In genomic region chr5:34609951-34610431, GRCh38 we compare ENCODE assay signal across 14 cellular contexts. TPM values are rescaled to one million over a fixed set of nuclear protein-coding genes. Genes with fewer than 3 reads are reported as not detected.
DNase-seq lines count a peak whose midpoint lies in the region; ATAC-seq and TF ChIP-seq lines count a peak whose summit lies in the region.
"Had no signal": no experiment of that assay in that cellular context is flagged by ENCODE, and none has a peak within 500 bp of the region (broad histone marks: within the 10 kb centered on the region; RNA-seq: fewer than 3 reads in every experiment).

No MANE protein-coding gene starts in this region.

- no peak overlapping the region for H3K27ac Mint-ChIP-seq in type B pancreatic cell
- H3K27ac Mint-ChIP-seq: activated T-cell treated with anti-CD3 and anti-CD28 coated beads, Interleukin-2, amount 50 U/mL, for 24 hours had no signal

- H3K36me3 Mint-ChIP-seq in type B pancreatic cell: no peaks in the 10 kb centered on the region

- peak; percentile 66 for DNase-seq in HS-27A (ENCODE audit: low read depth)
- peak; percentile 33 for DNase-seq in adipocyte (ENCODE audit: low read depth)
- DNase-seq in hepatocyte (ENCODE audit: low spot score): no peak
- DNase-seq in thoracic aorta (ENCODE audit: low spot score): no peak
- no peak for DNase-seq in type B pancreatic cell (ENCODE audit: extremely low spot score, unreplicated experiment)
- DNase-seq in right atrium auricular region (ENCODE audit: low spot score): no peak
- no peak for DNase-seq in cerebellar nuclear complex (lab: John Stamatoyannopoulos, UW)
- DNase-seq: activated CD4-positive, CD25-positive, alpha-beta regulatory T cell; activated T-cell treated with anti-CD3 and anti-CD28 coated beads, Interleukin-2, amount 50 U/mL, for 24 hours; anterior cingulate cortex; NCI-H146; NCI-H526 treated with DMSO at 0.1 percent for 48 hours; right lobe of liver had no signal

- H3K4me1 ChIP-seq in adipocyte (ENCODE audit: control insufficient read depth, insufficient read depth, low read length) (peaks cover 17% of the 10 kb centered on the region), hepatocyte (ENCODE audit: insufficient read depth) (peaks cover 5% of the 10 kb centered on the region), thoracic aorta (ENCODE audit: control insufficient read depth in 1 of 2, low read depth in 2 of 2) (peaks cover 15 to 33% of the 10 kb centered on the region in 2 donors), right atrium auricular region (peaks cover 0 to 12% of the 10 kb centered on the region in 2 donors)
- H3K4me1 ChIP-seq: right lobe of liver had no signal

- ATAC-seq in thoracic aorta (ENCODE audit: insufficient number of reproducible peaks, low FRiP score, low read depth) (no peak), GM18858 (IDR thresholded peaks at IDR 0.05; ENCODE audit: unreplicated experiment) (no peak)

- H3K9ac ChIP-seq in adipocyte (ENCODE audit: low read length): no peak overlapping the region

- H3K4me2 ChIP-seq in hepatocyte: no peak overlapping the region

- H3K36me3 ChIP-seq in adipocyte (ENCODE audit: control insufficient read depth, insufficient read depth, low read length, severe bottlenecking) (no peaks in the 10 kb centered on the region), hepatocyte (replicated peaks; ENCODE audit: insufficient read depth, low read depth) (no peaks in the 10 kb centered on the region), thoracic aorta (no peaks in the 10 kb centered on the region), right atrium auricular region (no peaks in the 10 kb centered on the region)
- H3K36me3 ChIP-seq: right lobe of liver had no signal

- no peaks in the 10 kb centered on the region for H3K9me3 Mint-ChIP-seq in type B pancreatic cell
- H3K9me3 Mint-ChIP-seq: activated T-cell treated with anti-CD3 and anti-CD28 coated beads, Interleukin-2, amount 50 U/mL, for 24 hours had no signal

- H3K79me2 ChIP-seq in hepatocyte: no peaks in the 10 kb centered on the region

- H3K9me3 ChIP-seq in adipocyte (ENCODE audit: control insufficient read depth, low read length): no peaks in the 10 kb centered on the region
- no peaks in the 10 kb centered on the region for H3K9me3 ChIP-seq in hepatocyte (ENCODE audit: low read depth)
- no peaks in the 10 kb centered on the region for H3K9me3 ChIP-seq in thoracic aorta
- H3K9me3 ChIP-seq in right atrium auricular region: no peaks in the 10 kb centered on the region
- H3K9me3 ChIP-seq: right lobe of liver had no signal

- TF ChIP-seq CTCF in hepatocyte (IDR thresholded peaks at IDR 0.05; ENCODE audit: poor library complexity) (no peak), thoracic aorta (IDR thresholded peaks at IDR 0.05) (no peak), type B pancreatic cell (conservative IDR thresholded peaks at IDR 0.05) (no peak), right atrium auricular region (IDR thresholded peaks at IDR 0.05) (no peak)

- no peak overlapping the region for H3K4me3 ChIP-seq in adipocyte (ENCODE audit: low read length)
- no peak overlapping the region for H3K4me3 ChIP-seq in hepatocyte
- H3K4me3 ChIP-seq in thoracic aorta: no peak overlapping the region
- H3K4me3 ChIP-seq in right atrium auricular region: no peak overlapping the region
- H3K4me3 ChIP-seq: right lobe of liver had no signal

- no peak overlapping the region for H3K4me3 Mint-ChIP-seq in type B pancreatic cell
- H3K4me3 Mint-ChIP-seq: activated T-cell treated with anti-CD3 and anti-CD28 coated beads, Interleukin-2, amount 50 U/mL, for 24 hours had no signal

- 75% methylated on average over 6 of the region's 6 CpGs for WGBS in hepatocyte (ENCODE audit: low lambda C conversion rate, missing lambda C conversion rate)

- H3K4me1 Mint-ChIP-seq in type B pancreatic cell (ENCODE audit: unreplicated experiment): peaks cover 19% of the 10 kb centered on the region

- H3K27ac ChIP-seq in hepatocyte (peak overlapping the region; percentile 58), thoracic aorta (peak overlapping the region; percentile 57 to 68), right atrium auricular region (no peak overlapping the region)

- H3K27me3 Mint-ChIP-seq in type B pancreatic cell: no peaks in the 10 kb centered on the region

- H3K27me3 ChIP-seq in adipocyte (replicated peaks; ENCODE audit: control insufficient read depth, insufficient read depth, low read length): no peaks in the 10 kb centered on the region
- no peaks in the 10 kb centered on the region for H3K27me3 ChIP-seq in hepatocyte
- H3K27me3 ChIP-seq in thoracic aorta (replicated peaks; ENCODE audit: insufficient read depth): no peaks in the 10 kb centered on the region
- no peaks in the 10 kb centered on the region for H3K27me3 ChIP-seq in right atrium auricular region
- H3K27me3 ChIP-seq: right lobe of liver had no signal

- H3K9me2 ChIP-seq in hepatocyte (replicated peaks; ENCODE audit: insufficient read depth): no peaks in the 10 kb centered on the region

- H4K20me1 ChIP-seq in hepatocyte (ENCODE audit: insufficient read depth, poor library complexity, severe bottlenecking): no peaks in the 10 kb centered on the region

- no peak overlapping the region for H2AFZ ChIP-seq in hepatocyte

RNA-seq across cellular contexts. Expression of gene RAI14, which starts 46.1 kb away (rescaled TPM):
- total RNA-seq in hepatocyte (44.8 and 49.6 TPM in 2 replicates), thoracic aorta (10 to 100 TPM; 70.7 to 80.1 TPM), type B pancreatic cell (ENCODE audit: low replicate concordance) (83.1 and 102 TPM in 2 replicates), right atrium auricular region (10 to 100 TPM; 14.0 to 21.3 TPM)
- polyA plus RNA-seq in hepatocyte: 31.3 and 42.2 TPM in 2 replicates

Comparison
In these comparisons a context has a peak if more than half of its experiments do, and no peak if none do; other contexts are left out.
1. DNase-seq: peak in HS-27A (single experiment) and adipocyte (single experiment); none in hepatocyte (single experiment), thoracic aorta (single experiment), type B pancreatic cell (single experiment), right atrium auricular region (single experiment) and cerebellar nuclear complex (0 of 2).
2. H3K27ac ChIP-seq: peak in hepatocyte (single experiment) and thoracic aorta (2 of 2); none in right atrium auricular region (0 of 2).